Comparison of ENCODE assay signal across 13 cellular contexts in genomic region chr6:13425270-13425905, GRCh38.
DNase-seq lines count a peak whose midpoint lies in the region; ATAC-seq and TF ChIP-seq lines count a peak whose summit lies in the region.
"Had no signal": no experiment of that assay in that cellular context is flagged by ENCODE, and none has a peak within 500 bp of the region (broad histone marks: within the 10 kb centered on the region; RNA-seq: fewer than 3 reads in every experiment).

No MANE protein-coding gene starts in this region.

- no peak overlapping the region for H3K4me3 ChIP-seq in lower lobe of right lung
- no peak overlapping the region for H3K4me3 ChIP-seq in Peyer's patch
- H3K4me3 ChIP-seq: K562, suprapubic skin had no signal

- H3K27me3 Mint-ChIP-seq in activated CD4-positive, alpha-beta T cell treated with anti-CD3 and anti-CD28 coated beads, Interleukin-2, amount 10 ng/mL, durations not matched to agents 24 days and 14 days = no peaks in the 10 kb centered on the region
- no peaks in the 10 kb centered on the region for H3K27me3 Mint-ChIP-seq in central memory CD8-positive, alpha-beta T cell

- H3K36me3 ChIP-seq in lower lobe of right lung = no peaks in the 10 kb centered on the region
- H3K36me3 ChIP-seq in Peyer's patch = no peaks in the 10 kb centered on the region
- H3K36me3 ChIP-seq: suprapubic skin had no signal

- ATAC-seq in central memory CD8-positive, alpha-beta T cell (replicated peaks; ENCODE audit: extremely low read depth, poor library complexity, severe bottlenecking) = no peak
- ATAC-seq in lower lobe of right lung = peak; percentile 32 to 36
- ATAC-seq: K562 had no signal

- DNase-seq in activated CD4-positive, alpha-beta T cell treated with anti-CD3 and anti-CD28 coated beads, Interleukin-2, amount 10 ng/mL, durations not matched to agents 24 days and 14 days = no peak
- DNase-seq in activated CD4-positive, alpha-beta T cell treated with anti-CD3 and anti-CD28 coated beads for 48 hours = no peak
- no peak for DNase-seq in central memory CD8-positive, alpha-beta T cell (ENCODE audit: low spot score in 2 of 2)
- no peak for DNase-seq in lower lobe of right lung
- no peak for DNase-seq in GOT3 (lab: John Stamatoyannopoulos, UW)
- no peak for DNase-seq in RWPE1 (ENCODE audit: low spot score)
- DNase-seq in Peyer's patch = no peak
- DNase-seq: H7, NCI-H526 treated with DMSO at 0.1 percent for 48 hours, SHP77 treated with DMSO at 0.1 percent for 48 hours had no signal

- TF ChIP-seq CTCF in lower lobe of right lung (IDR thresholded peaks at IDR 0.05) = no peak
- TF ChIP-seq CTCF in RWPE1 (conservative IDR thresholded peaks at IDR 0.05; ENCODE audit: low read depth) = no peak
- TF ChIP-seq CTCF in Peyer's patch (IDR thresholded peaks at IDR 0.05) = no peak

- H3K9me3 Mint-ChIP-seq in activated CD4-positive, alpha-beta T cell treated with anti-CD3 and anti-CD28 coated beads, Interleukin-2, amount 10 ng/mL, durations not matched to agents 24 days and 14 days = no peaks in the 10 kb centered on the region
- H3K9me3 Mint-ChIP-seq in central memory CD8-positive, alpha-beta T cell = no peaks in the 10 kb centered on the region

- H3K9me3 ChIP-seq in lower lobe of right lung = no peaks in the 10 kb centered on the region
- H3K9me3 ChIP-seq in Peyer's patch = no peaks in the 10 kb centered on the region
- H3K9me3 ChIP-seq: suprapubic skin had no signal

- H3K27ac Mint-ChIP-seq in activated CD4-positive, alpha-beta T cell treated with anti-CD3 and anti-CD28 coated beads, Interleukin-2, amount 10 ng/mL, durations not matched to agents 24 days and 14 days = peak overlapping the region; percentile 71
- H3K27ac Mint-ChIP-seq in central memory CD8-positive, alpha-beta T cell (ENCODE audit: low read depth) = peak overlapping the region; percentile 83

- H3K4me1 Mint-ChIP-seq in activated CD4-positive, alpha-beta T cell treated with anti-CD3 and anti-CD28 coated beads, Interleukin-2, amount 10 ng/mL, durations not matched to agents 24 days and 14 days = peaks cover 47% of the 10 kb centered on the region
- H3K4me1 Mint-ChIP-seq in central memory CD8-positive, alpha-beta T cell = peaks cover 58% of the 10 kb centered on the region

- no peaks in the 10 kb centered on the region for H3K36me3 Mint-ChIP-seq in activated CD4-positive, alpha-beta T cell treated with anti-CD3 and anti-CD28 coated beads, Interleukin-2, amount 10 ng/mL, durations not matched to agents 24 days and 14 days (ENCODE audit: low read depth)
- H3K36me3 Mint-ChIP-seq in central memory CD8-positive, alpha-beta T cell (ENCODE audit: insufficient read depth) = peaks cover 4% of the 10 kb centered on the region

- TF ChIP-seq POLR2A in Peyer's patch (IDR thresholded peaks at IDR 0.05) = no peak

- CTCF ChIA-PET in RWPE1 (lab: Yijun Ruan, JAX) = interaction anchor here (0.6 to 0.7 kb wide), 2 partner anchors 25 to 138 kb away, joined by 3 read pairs; no protein-coding TSS in a partner anchor

- H3K27me3 ChIP-seq in lower lobe of right lung (ENCODE audit: low read depth) (no peaks in the 10 kb centered on the region), Peyer's patch (no peaks in the 10 kb centered on the region)
- H3K27me3 ChIP-seq: suprapubic skin had no signal

- POLR2A ChIA-PET in RWPE1 (lab: Yijun Ruan, JAX; ENCODE audit: low non-redundant PET) = interaction anchor here (0.5 kb wide), 1 partner anchor 14 kb away, joined by 3 read pairs; no protein-coding TSS in a partner anchor

- peak overlapping the region; percentile 73 for H3K27ac ChIP-seq in lower lobe of right lung
- H3K27ac ChIP-seq in temporal lobe (ENCODE audit: low read depth, low read length) = peak overlapping the region; percentile 30
- H3K27ac ChIP-seq in RWPE1 = no peak overlapping the region
- peak overlapping the region in 2 of 4 donors; percentile 7 to 50 for H3K27ac ChIP-seq in Peyer's patch
- H3K27ac ChIP-seq: suprapubic skin had no signal

- H3K4me3 Mint-ChIP-seq in activated CD4-positive, alpha-beta T cell treated with anti-CD3 and anti-CD28 coated beads, Interleukin-2, amount 10 ng/mL, durations not matched to agents 24 days and 14 days = no peak overlapping the region
- H3K4me3 Mint-ChIP-seq in central memory CD8-positive, alpha-beta T cell = no peak overlapping the region

- intact Hi-C loops in activated CD4-positive, alpha-beta T cell treated with anti-CD3 and anti-CD28 coated beads, Interleukin-2, amount 10 ng/mL, durations not matched to agents 24 days and 14 days (cut with micrococcal nuclease) = loop anchor here (5.0 kb wide), 1 partner anchor 362 kb away; no protein-coding TSS in a partner anchor
- intact Hi-C loops in lower lobe of right lung (cut with DNase I) = no loop called here

- H3K4me1 ChIP-seq in lower lobe of right lung (peaks cover 90% of the 10 kb centered on the region), Peyer's patch (peaks cover 0 to 11% (median 6%) of the 10 kb centered on the region in 4 donors)
